Comparison of ENCODE assay signal across 17 cellular contexts in genomic region chrX:34288782-34289181, GRCh38.
"Had no signal": no experiment of that assay in that cellular context is flagged by ENCODE, and none has a peak within 500 bp of the region (broad histone marks: within the 10 kb centered on the region; RNA-seq: fewer than 3 reads in every experiment).

No MANE protein-coding gene starts in this region.

- H3K27me3 Mint-ChIP-seq: natural killer cell treated with Interleukin-12 subunit alpha and Interleukin-12 subunit beta and Interleukin-15 and Interleukin-18, amount 100 ng/mL, for 72 hours; T-cell had no signal

- DNase-seq: activated CD4-positive, alpha-beta T cell treated with anti-CD3 and anti-CD28 coated beads, Interleukin-2, amount 50 U/mL, for 1 hour; amygdala; hippocampal formation; mesendoderm; occipital lobe; sigmoid colon; SK-N-SH; stimulated activated CD4-positive, alpha-beta T cell treated with anti-CD3 and anti-CD28 coated beads, Interleukin-12 subunit alpha, Interleukin-12 subunit beta, amount 100 ng/mL, for 4 hours; stimulated activated CD4-positive, alpha-beta T cell treated with anti-CD3 and anti-CD28 coated beads, Interleukin-2, amount 100 ng/mL, for 24 hours; T-cell; T1000; upper lobe of right lung had no signal

- H3K27ac Mint-ChIP-seq: activated naive CD4-positive, alpha-beta T cell treated with anti-CD3 and anti-CD28 coated beads, Interleukin-2, amount 50 U/mL, for 72 hours; natural killer cell treated with Interleukin-12 subunit alpha and Interleukin-12 subunit beta and Interleukin-15 and Interleukin-18, amount 100 ng/mL, for 72 hours; stimulated activated effector memory CD8-positive, alpha-beta T cell treated with anti-CD3 and anti-CD28 coated beads, Interleukin-12 subunit alpha, Interleukin-12 subunit beta, amount 100 ng/mL, for 72 hours; T-cell had no signal

- H3K4me1 Mint-ChIP-seq: stimulated activated effector memory CD8-positive, alpha-beta T cell treated with anti-CD3 and anti-CD28 coated beads, Interleukin-12 subunit alpha, Interleukin-12 subunit beta, amount 100 ng/mL, for 72 hours; T-cell had no signal

- H3K4me1 ChIP-seq: sigmoid colon, upper lobe of right lung had no signal

- H3K4me3 Mint-ChIP-seq: natural killer cell treated with Interleukin-12 subunit alpha and Interleukin-12 subunit beta and Interleukin-15 and Interleukin-18, amount 100 ng/mL, for 72 hours; stimulated activated effector memory CD8-positive, alpha-beta T cell treated with anti-CD3 and anti-CD28 coated beads, Interleukin-12 subunit alpha, Interleukin-12 subunit beta, amount 100 ng/mL, for 72 hours; T-cell had no signal

- H3K27ac ChIP-seq: cardiac muscle cell, sigmoid colon, thoracic aorta, upper lobe of right lung had no signal

- H3K36me3 ChIP-seq: cardiac muscle cell, sigmoid colon, thoracic aorta, upper lobe of right lung had no signal

- H3K9me3 ChIP-seq: sigmoid colon, SK-N-SH, thoracic aorta, upper lobe of right lung had no signal

- H3K9ac ChIP-seq: SK-N-SH had no signal

- H3K27me3 ChIP-seq: cardiac muscle cell, sigmoid colon, upper lobe of right lung had no signal

- H3K36me3 Mint-ChIP-seq: activated naive CD4-positive, alpha-beta T cell treated with anti-CD3 and anti-CD28 coated beads, Interleukin-2, amount 50 U/mL, for 72 hours; stimulated activated effector memory CD8-positive, alpha-beta T cell treated with anti-CD3 and anti-CD28 coated beads, Interleukin-12 subunit alpha, Interleukin-12 subunit beta, amount 100 ng/mL, for 72 hours; T-cell had no signal

- H3K4me3 ChIP-seq: cardiac muscle cell, sigmoid colon, thoracic aorta, upper lobe of right lung had no signal
